Comparison of ENCODE assay signal across 8 cellular contexts in the genomic region with DNA sequence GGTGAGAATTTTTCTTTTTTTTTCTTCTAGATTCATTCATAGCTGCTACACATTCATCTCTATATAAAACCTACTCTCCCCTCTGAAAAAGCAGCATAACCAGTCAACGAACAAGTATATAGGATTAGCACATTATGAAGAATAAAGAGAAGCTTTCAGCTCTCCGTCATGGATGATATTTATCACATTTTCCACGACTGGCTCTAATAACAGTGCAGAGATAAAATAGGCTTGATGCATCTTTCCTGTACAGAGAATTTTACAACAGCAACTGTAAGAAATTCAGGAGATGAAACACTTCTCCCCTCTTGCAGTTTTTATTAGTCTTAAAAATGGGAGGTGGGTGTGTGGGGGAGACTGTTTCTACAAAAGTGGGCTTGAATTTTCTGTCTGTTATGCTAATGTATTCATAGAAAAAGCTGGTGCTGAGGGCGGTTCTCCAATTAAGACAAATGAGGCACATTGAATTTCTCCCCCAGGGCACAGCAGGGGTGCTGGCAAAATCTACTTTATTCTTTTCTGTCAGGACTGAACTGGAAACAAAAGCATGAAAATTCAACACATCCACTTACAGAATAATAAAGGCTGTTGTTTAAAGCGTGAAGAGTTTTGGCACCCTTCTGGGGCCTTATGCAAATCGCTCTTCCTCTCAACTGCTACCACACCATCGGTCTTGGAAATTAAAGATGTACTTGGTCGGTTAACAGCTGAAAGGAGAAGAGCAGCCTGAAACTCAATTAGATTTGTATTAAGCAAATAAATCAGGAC.
A peak's percentile ranks its signal among the peaks of the same experiment; 100 is the strongest.
DNase-seq lines count a peak whose midpoint lies in the region; ATAC-seq, FAIRE-seq and TF ChIP-seq lines count a peak whose summit lies in the region.

No MANE protein-coding gene starts in this region.

- H3K36me3 ChIP-seq in GM06990 (ENCODE audit: control insufficient read depth, insufficient read depth, low read length): no peaks in the 10 kb centered on the region
- H3K36me3 ChIP-seq in HUES64 (ENCODE audit: insufficient read depth, low read length): no peaks in the 10 kb centered on the region
- no peaks in the 10 kb centered on the region for H3K36me3 ChIP-seq in aorta (ENCODE audit: control insufficient read depth in 1 of 2, insufficient read depth in 2 of 2, low read length in 1 of 2)
- H3K36me3 ChIP-seq in hepatocyte (replicated peaks; ENCODE audit: insufficient read depth, low read depth): no peaks in the 10 kb centered on the region
- no peaks in the 10 kb centered on the region for H3K36me3 ChIP-seq in adrenal gland (replicated peaks in 1 of 2)
- no peaks in the 10 kb centered on the region for H3K36me3 ChIP-seq in HepG2 (replicated peaks in 1 of 2; ENCODE audit: control insufficient read depth in 1 of 2, insufficient read depth in 2 of 2, low read length in 2 of 2)

- no peaks in the 10 kb centered on the region for H3K9me2 ChIP-seq in hepatocyte (replicated peaks; ENCODE audit: insufficient read depth)

- TF ChIP-seq CTCF in GM06990 (IDR thresholded peaks at IDR 0.05; ENCODE audit: insufficient read depth, low read length, poor library complexity, severe bottlenecking) (no peak), hepatocyte (IDR thresholded peaks at IDR 0.05; ENCODE audit: poor library complexity) (no peak), adrenal gland (IDR thresholded peaks at IDR 0.05) (no peak), HepG2 (CRISPR knock-in tag; IDR thresholded peaks at IDR 0.05) (no peak)

- WGBS in HUES64: 2% methylated on average over 4 of the region's 8 CpGs
- WGBS in aorta, 2 donors: 60 to 65% methylated on average over 8 of the region's 8 CpGs
- 39% methylated on average over 8 of the region's 8 CpGs for WGBS in hepatocyte (ENCODE audit: low lambda C conversion rate, missing lambda C conversion rate)
- WGBS in adrenal gland, 4 donors: 67 to 73% (median 69%) methylated on average over 8 of the region's 8 CpGs
- 29% methylated on average over 8 of the region's 8 CpGs for WGBS in HepG2 (ENCODE audit: low lambda C conversion rate)

- POLR2A ChIA-PET in HepG2 (lab: Yijun Ruan, JAX): no interaction called here

- TF ChIP-seq POLR2A in adrenal gland (IDR thresholded peaks at IDR 0.05): no peak
- TF ChIP-seq POLR2A in HepG2 (IDR thresholded peaks at IDR 0.05; ENCODE audit: insufficient read depth in 1 of 2, low read depth in 2 of 2, low read length in 2 of 2): no peak

- H3K4me1 ChIP-seq in HUES64 (ENCODE audit: insufficient read depth, low read length): peaks cover 31% of the 10 kb centered on the region
- H3K4me1 ChIP-seq in aorta (ENCODE audit: control insufficient read depth in 1 of 2, insufficient read depth in 2 of 2, low read length in 2 of 2): no peaks in the 10 kb centered on the region
- H3K4me1 ChIP-seq in hepatocyte (ENCODE audit: insufficient read depth): peaks cover 16% of the 10 kb centered on the region
- no peaks in the 10 kb centered on the region for H3K4me1 ChIP-seq in adrenal gland (replicated peaks in 1 of 2)
- H3K4me1 ChIP-seq in HepG2 (ENCODE audit: insufficient read depth, low read length): peaks cover 10% of the 10 kb centered on the region

- TF ChIP-seq RAD21 in HepG2 (CRISPR knock-in tag; IDR thresholded peaks at IDR 0.05): no peak

- H3K4me3 ChIP-seq in GM06990 (replicated peaks; ENCODE audit: low read depth, low read length) (no peak overlapping the region), HUES64 (ENCODE audit: low read length) (peak overlapping the region; percentile 29; the same call in 1 of the 2 replicates), aorta (ENCODE audit: low read length in 2 of 2) (no peak overlapping the region), hepatocyte (no peak overlapping the region), adrenal gland (no peak overlapping the region), HepG2 (replicated peaks in 1 of 3; ENCODE audit: insufficient read depth in 1 of 3, low read depth in 2 of 3, low read length in 3 of 3) (no peak overlapping the region)

- H2AFZ ChIP-seq in hepatocyte (no peak overlapping the region), HepG2 (ENCODE audit: low read length) (no peak overlapping the region)

- CTCF ChIA-PET in HepG2 (lab: Yijun Ruan, JAX; ENCODE audit: low intra/inter-chr PET ratio, low total read pairs): no interaction called here

- FAIRE-seq in HepG2 (lab: Jason Lieb, UNC): no peak

- no peaks in the 10 kb centered on the region for H4K20me1 ChIP-seq in hepatocyte (ENCODE audit: insufficient read depth, poor library complexity, severe bottlenecking)
- no peaks in the 10 kb centered on the region for H4K20me1 ChIP-seq in HepG2 (ENCODE audit: insufficient read depth, low read length)

- H3K9me3 ChIP-seq in HUES64 (ENCODE audit: insufficient read depth, low read depth, low read length) (peaks cover 20% of the 10 kb centered on the region), aorta (ENCODE audit: control insufficient read depth, low read length) (peaks cover 5% of the 10 kb centered on the region), hepatocyte (ENCODE audit: low read depth) (no peaks in the 10 kb centered on the region), adrenal gland (replicated peaks in 1 of 3) (no peaks in the 10 kb centered on the region), HepG2 (ENCODE audit: low read length) (no peaks in the 10 kb centered on the region)

- no peaks in the 10 kb centered on the region for H3K27me3 ChIP-seq in GM06990 (replicated peaks; ENCODE audit: control insufficient read depth, insufficient read depth, low read length)
- no peaks in the 10 kb centered on the region for H3K27me3 ChIP-seq in HUES64 (ENCODE audit: insufficient read depth, low read length)
- no peaks in the 10 kb centered on the region for H3K27me3 ChIP-seq in aorta (ENCODE audit: control insufficient read depth in 1 of 2, insufficient read depth in 2 of 2, low read length in 1 of 2)
- no peaks in the 10 kb centered on the region for H3K27me3 ChIP-seq in hepatocyte
- H3K27me3 ChIP-seq in adrenal gland: no peaks in the 10 kb centered on the region
- H3K27me3 ChIP-seq in HepG2 (ENCODE audit: control insufficient read depth in 1 of 2, insufficient read depth in 2 of 2, low read length in 2 of 2): no peaks in the 10 kb centered on the region

- no peak for TF ChIP-seq EP300 in HepG2 (IDR thresholded peaks at IDR 0.05; ENCODE audit: low read depth in 2 of 2, low read length in 2 of 2)
- no peak for TF ChIP-seq EP300 in HepG2 (CRISPR knock-in tag; IDR thresholded peaks at IDR 0.05; ENCODE audit: borderline replicate concordance)

- H3K9ac ChIP-seq in HUES64 (ENCODE audit: low read depth, low read length) (peak overlapping the region; percentile 40; the same call in 1 of the 2 replicates), HepG2 (ENCODE audit: insufficient read depth, low read depth, low read length) (no peak overlapping the region)

- H3K27ac ChIP-seq in HUES64 (ENCODE audit: low read depth, low read length): peak overlapping the region; percentile 82
- no peak overlapping the region for H3K27ac ChIP-seq in aorta (ENCODE audit: low read depth in 1 of 2, low read length in 2 of 2)
- no peak overlapping the region for H3K27ac ChIP-seq in hepatocyte
- H3K27ac ChIP-seq in adrenal gland: no peak overlapping the region
- no peak overlapping the region for H3K27ac ChIP-seq in HepG2 (ENCODE audit: extremely low read length, insufficient read depth, low read length)

- H3K4me2 ChIP-seq in hepatocyte (no peak overlapping the region), HepG2 (ENCODE audit: low read depth, low read length) (no peak overlapping the region)

- intact Hi-C loops in aorta (cut with DNase I): no loop called here
- intact Hi-C loops in adrenal gland (cut with DNase I): no loop called here
- intact Hi-C loops in HepG2 (cut with micrococcal nuclease; ENCODE audit: unreplicated experiment): no loop called here

- no peaks in the 10 kb centered on the region for H3K79me2 ChIP-seq in hepatocyte
- no peaks in the 10 kb centered on the region for H3K79me2 ChIP-seq in HepG2 (ENCODE audit: insufficient read depth, low read length)

- DNase-seq in GM06990 (ENCODE audit: extremely low read depth, insufficient read length) (peak; percentile 56), globus pallidus (ENCODE audit: low spot score) (peak; percentile 95), aorta (no peak), hepatocyte (ENCODE audit: low spot score) (no peak), adrenal gland (no peak), HepG2 (ENCODE audit: low spot score) (no peak)

- no TSS peak for BruUV-seq in HepG2 (replicated peaks; lab: Mats Ljungman, UMichigan)

- ATAC-seq in GM21576 (IDR thresholded peaks at IDR 0.05; ENCODE audit: unreplicated experiment): peak; percentile 98
- no peak for ATAC-seq in aorta (ENCODE audit: low FRiP score)
- no peak for ATAC-seq in HepG2

- in situ Hi-C loops in HepG2 (cut with HindIII; ENCODE audit: extremely low pct_ligation_motif_present, low pct_unique_long_range_greater_than_20kb): no loop called here

TF ChIP-seq in HepG2, 621 proteins besides CTCF, POLR2A, EP300 and RAD21 (continues in another document):
- TF ChIP-seq HNRNPL (IDR thresholded peaks at IDR 0.05; ENCODE audit: low read depth, low read length) (no peak), ZNF251 (CRISPR knock-in tag; IDR thresholded peaks at IDR 0.05) (no peak), ZNF44 (CRISPR knock-in tag; IDR thresholded peaks at IDR 0.05) (no peak), ZNF784 (CRISPR knock-in tag; IDR thresholded peaks at IDR 0.05; ENCODE audit: borderline replicate concordance) (no peak), TBX2 (CRISPR knock-in tag; IDR thresholded peaks at IDR 0.05; ENCODE audit: borderline replicate concordance) (no peak), PHF21A (CRISPR knock-in tag; IDR thresholded peaks at IDR 0.05) (no peak)

Comparison
In these comparisons a context has a peak if more than half of its experiments do, and no peak if none do; other contexts are left out.
1. DNase-seq: peak in GM06990 (single experiment) and globus pallidus (single experiment); none in aorta (0 of 2), hepatocyte (single experiment), adrenal gland (0 of 7) and HepG2 (single experiment).